10 cellular contexts compared by ENCODE assay signal in genomic region chr16:77307764-77308561, GRCh38.
DNase-seq lines count a peak whose midpoint lies in the region; ATAC-seq and TF ChIP-seq lines count a peak whose summit lies in the region.
"Had no signal": no experiment of that assay in that cellular context is flagged by ENCODE, and none has a peak within 500 bp of the region (broad histone marks: within the 10 kb centered on the region; RNA-seq: fewer than 3 reads in every experiment).

No MANE protein-coding gene starts in this region.

- H3K27ac ChIP-seq in SK-N-SH (ENCODE audit: low read depth in 2 of 2, low read length in 1 of 2) (no peak overlapping the region), upper lobe of right lung (no peak overlapping the region), caudate nucleus (ENCODE audit: low read depth, low read length) (no peak overlapping the region), uterus (no peak overlapping the region)
- H3K27ac ChIP-seq: thyroid gland had no signal

- no peaks in the 10 kb centered on the region for H4K20me1 ChIP-seq in SK-N-SH (ENCODE audit: insufficient read depth)

- H3K9me3 ChIP-seq in SK-N-SH (no peaks in the 10 kb centered on the region), upper lobe of right lung (no peaks in the 10 kb centered on the region), uterus (no peaks in the 10 kb centered on the region)
- H3K9me3 ChIP-seq: thyroid gland had no signal

- no peak for TF ChIP-seq POLR2A in uterus (IDR thresholded peaks at IDR 0.05)

- POLR2A ChIA-PET in SK-N-SH (lab: Yijun Ruan, JAX), result no interaction called here

- CTCF ChIA-PET in SK-N-SH (lab: Yijun Ruan, JAX), result interaction anchor here (0.8 to 2.1 kb wide), 2 partner anchors 21 to 72 kb away, joined by 3 to 6 read pairs; no protein-coding TSS in a partner anchor

- ATAC-seq in upper lobe of right lung, result peak; percentile 50
- ATAC-seq in GM18870 (IDR thresholded peaks at IDR 0.05; ENCODE audit: unreplicated experiment), result no peak

- H3K27me3 ChIP-seq in SK-N-SH (ENCODE audit: insufficient read depth) (no peaks in the 10 kb centered on the region), upper lobe of right lung (no peaks in the 10 kb centered on the region), uterus (no peaks in the 10 kb centered on the region)
- H3K27me3 ChIP-seq: thyroid gland had no signal

- peaks cover 8% of the 10 kb centered on the region for H3F3A ChIP-seq in SK-N-SH (replicated peaks; ENCODE audit: insufficient read depth)

- H3K36me3 ChIP-seq in SK-N-SH (replicated peaks in 1 of 2; ENCODE audit: control insufficient read depth in 1 of 2, insufficient read depth in 2 of 2, low read length in 1 of 2) (no peaks in the 10 kb centered on the region), upper lobe of right lung (no peaks in the 10 kb centered on the region), uterus (no peaks in the 10 kb centered on the region)
- H3K36me3 ChIP-seq: thyroid gland had no signal

- H3K4me2 ChIP-seq in SK-N-SH, result no peak overlapping the region

- no peak overlapping the region for H3K9ac ChIP-seq in SK-N-SH

- TF ChIP-seq EP300 in SK-N-SH (IDR thresholded peaks at IDR 0.05; ENCODE audit: borderline replicate concordance in 1 of 2, low read depth in 1 of 2, low read length in 1 of 2), result peak in 1 of 2 experiments; percentile 62; a peak in 1 of 4 replicates

- no peak for TF ChIP-seq RAD21 in SK-N-SH (IDR thresholded peaks at IDR 0.05; ENCODE audit: low read length)

- WGBS in SK-N-SH (ENCODE audit: low lambda C conversion rate), result 56% methylated on average over 4 of the region's 4 CpGs

- H3K4me3 ChIP-seq in SK-N-SH (ENCODE audit: low read depth in 2 of 2, low read length in 1 of 2), result no peak overlapping the region
- no peak overlapping the region for H3K4me3 ChIP-seq in fibroblast of pulmonary artery (replicated peaks; ENCODE audit: low read depth, low read length)
- no peak overlapping the region for H3K4me3 ChIP-seq in upper lobe of right lung
- no peak overlapping the region for H3K4me3 ChIP-seq in uterus
- H3K4me3 ChIP-seq: thyroid gland had no signal

- no peaks in the 10 kb centered on the region for H3K9me2 ChIP-seq in SK-N-SH

- no peaks in the 10 kb centered on the region for H3K79me2 ChIP-seq in SK-N-SH (ENCODE audit: insufficient read depth)

- intact Hi-C loops in upper lobe of right lung (cut with DNase I) (no loop called here), uterus (cut with DNase I; ENCODE audit: low total_unique reads) (no loop called here)

- H3K4me1 ChIP-seq in SK-N-SH (ENCODE audit: control insufficient read depth in 1 of 2, insufficient read depth in 2 of 2, low read depth in 1 of 2, low read length in 1 of 2) (no peaks in the 10 kb centered on the region), upper lobe of right lung (no peaks in the 10 kb centered on the region), uterus (no peaks in the 10 kb centered on the region)
- H3K4me1 ChIP-seq: thyroid gland had no signal

- no peak overlapping the region for H2AFZ ChIP-seq in SK-N-SH (ENCODE audit: low read depth)

- no peak for TF ChIP-seq CTCF in SK-N-SH (IDR thresholded peaks at IDR 0.05)
- TF ChIP-seq CTCF in fibroblast of pulmonary artery (IDR thresholded peaks at IDR 0.05; ENCODE audit: low read length, missing control alignments), result no peak
- TF ChIP-seq CTCF in upper lobe of right lung (IDR thresholded peaks at IDR 0.05), result no peak
- TF ChIP-seq CTCF in uterus (IDR thresholded peaks at IDR 0.05), result no peak

- DNase-seq in stimulated activated CD4-positive, alpha-beta T cell treated with anti-CD3 and anti-CD28 coated beads, Interleukin-15, amount 100 ng/mL, for 48 hours (ENCODE audit: low read depth in 2 of 2), result peak; percentile 7 to 10
- no peak for DNase-seq in stimulated activated CD4-positive, alpha-beta T cell treated with anti-CD3 and anti-CD28 coated beads, Interleukin-4, amount 100 ng/mL, for 1 hour
- no peak for DNase-seq in SK-N-SH
- peak; percentile 84 for DNase-seq in fibroblast of pulmonary artery (ENCODE audit: low read depth)
- DNase-seq in upper lobe of right lung, result no peak
- no peak for DNase-seq in caudate nucleus (lab: John Stamatoyannopoulos, UW)
- no peak for DNase-seq in uterus
- DNase-seq: DMS 273 treated with DMSO at 0.1 percent for 48 hours, thyroid gland had no signal

TF ChIP-seq in SK-N-SH, 30 proteins besides CTCF, POLR2A, EP300 and RAD21:
- TF ChIP-seq TEAD4 (IDR thresholded peaks at IDR 0.05; ENCODE audit: borderline replicate concordance, insufficient read depth) (0 out of 2 replicates have a peak, but pooled peaks have one; percentile 26), GABPA (IDR thresholded peaks at IDR 0.05; ENCODE audit: low read depth) (no peak), RFX5 (IDR thresholded peaks at IDR 0.05; ENCODE audit: low read length) (no peak), FOXJ3 (CRISPR knock-in tag; IDR thresholded peaks at IDR 0.05) (no peak), POLR2AphosphoS5 (IDR thresholded peaks at IDR 0.05; ENCODE audit: low read depth, low read length) (no peak), TCF12 (IDR thresholded peaks at IDR 0.05) (peak; percentile 64; the same call in 1 of the 2 replicates), MAX (IDR thresholded peaks at IDR 0.05; ENCODE audit: low read depth) (no peak), NRF1 (IDR thresholded peaks at IDR 0.05; ENCODE audit: low read depth, low read length) (no peak), JUND (IDR thresholded peaks at IDR 0.05) (peak; percentile 50), RXRA (IDR thresholded peaks at IDR 0.05; ENCODE audit: borderline replicate concordance, low read depth) (no peak), YY1 (IDR thresholded peaks at IDR 0.05; ENCODE audit: low read depth) (no peak), ELF1 (IDR thresholded peaks at IDR 0.05) (no peak), RCOR1 (IDR thresholded peaks at IDR 0.05; ENCODE audit: low read length) (no peak), PBX3 (IDR thresholded peaks at IDR 0.05) (peak; percentile 87), MXI1 (IDR thresholded peaks at IDR 0.05; ENCODE audit: low read depth, low read length) (no peak), FOSL2 (IDR thresholded peaks at IDR 0.05; ENCODE audit: borderline replicate concordance, low read depth) (peak; percentile 78), SMC3 (IDR thresholded peaks at IDR 0.05; ENCODE audit: low read depth, low read length) (no peak), SIN3A (IDR thresholded peaks at IDR 0.05; ENCODE audit: borderline replicate concordance, low read depth, low read length) (no peak), USF2 (IDR thresholded peaks at IDR 0.05; ENCODE audit: borderline replicate concordance, low read depth, low read length) (no peak)
- TF ChIP-seq, protein P1, sequence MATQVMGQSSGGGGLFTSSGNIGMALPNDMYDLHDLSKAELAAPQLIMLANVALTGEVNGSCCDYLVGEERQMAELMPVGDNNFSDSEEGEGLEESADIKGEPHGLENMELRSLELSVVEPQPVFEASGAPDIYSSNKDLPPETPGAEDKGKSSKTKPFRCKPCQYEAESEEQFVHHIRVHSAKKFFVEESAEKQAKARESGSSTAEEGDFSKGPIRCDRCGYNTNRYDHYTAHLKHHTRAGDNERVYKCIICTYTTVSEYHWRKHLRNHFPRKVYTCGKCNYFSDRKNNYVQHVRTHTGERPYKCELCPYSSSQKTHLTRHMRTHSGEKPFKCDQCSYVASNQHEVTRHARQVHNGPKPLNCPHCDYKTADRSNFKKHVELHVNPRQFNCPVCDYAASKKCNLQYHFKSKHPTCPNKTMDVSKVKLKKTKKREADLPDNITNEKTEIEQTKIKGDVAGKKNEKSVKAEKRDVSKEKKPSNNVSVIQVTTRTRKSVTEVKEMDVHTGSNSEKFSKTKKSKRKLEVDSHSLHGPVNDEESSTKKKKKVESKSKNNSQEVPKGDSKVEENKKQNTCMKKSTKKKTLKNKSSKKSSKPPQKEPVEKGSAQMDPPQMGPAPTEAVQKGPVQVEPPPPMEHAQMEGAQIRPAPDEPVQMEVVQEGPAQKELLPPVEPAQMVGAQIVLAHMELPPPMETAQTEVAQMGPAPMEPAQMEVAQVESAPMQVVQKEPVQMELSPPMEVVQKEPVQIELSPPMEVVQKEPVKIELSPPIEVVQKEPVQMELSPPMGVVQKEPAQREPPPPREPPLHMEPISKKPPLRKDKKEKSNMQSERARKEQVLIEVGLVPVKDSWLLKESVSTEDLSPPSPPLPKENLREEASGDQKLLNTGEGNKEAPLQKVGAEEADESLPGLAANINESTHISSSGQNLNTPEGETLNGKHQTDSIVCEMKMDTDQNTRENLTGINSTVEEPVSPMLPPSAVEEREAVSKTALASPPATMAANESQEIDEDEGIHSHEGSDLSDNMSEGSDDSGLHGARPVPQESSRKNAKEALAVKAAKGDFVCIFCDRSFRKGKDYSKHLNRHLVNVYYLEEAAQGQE (IDR thresholded peaks at IDR 0.05; ENCODE audit: low read depth, low read length), result no peak
- TF ChIP-seq, protein P2, sequence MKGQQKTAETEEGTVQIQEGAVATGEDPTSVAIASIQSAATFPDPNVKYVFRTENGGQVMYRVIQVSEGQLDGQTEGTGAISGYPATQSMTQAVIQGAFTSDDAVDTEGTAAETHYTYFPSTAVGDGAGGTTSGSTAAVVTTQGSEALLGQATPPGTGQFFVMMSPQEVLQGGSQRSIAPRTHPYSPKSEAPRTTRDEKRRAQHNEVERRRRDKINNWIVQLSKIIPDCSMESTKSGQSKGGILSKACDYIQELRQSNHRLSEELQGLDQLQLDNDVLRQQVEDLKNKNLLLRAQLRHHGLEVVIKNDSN (IDR thresholded peaks at IDR 0.05; ENCODE audit: borderline replicate concordance, low read depth), result no peak

Comparison
In these comparisons a context has a peak if more than half of its experiments do, and no peak if none do; other contexts are left out.
1. DNase-seq: peak in stimulated activated CD4-positive, alpha-beta T cell treated with anti-CD3 and anti-CD28 coated beads, Interleukin-15, amount 100 ng/mL, for 48 hours (2 of 2) and fibroblast of pulmonary artery (single experiment); none in stimulated activated CD4-positive, alpha-beta T cell treated with anti-CD3 and anti-CD28 coated beads, Interleukin-4, amount 100 ng/mL, for 1 hour (single experiment), SK-N-SH (single experiment), upper lobe of right lung (single experiment), caudate nucleus (0 of 61) and uterus (0 of 2).